In the genomic region with DNA sequence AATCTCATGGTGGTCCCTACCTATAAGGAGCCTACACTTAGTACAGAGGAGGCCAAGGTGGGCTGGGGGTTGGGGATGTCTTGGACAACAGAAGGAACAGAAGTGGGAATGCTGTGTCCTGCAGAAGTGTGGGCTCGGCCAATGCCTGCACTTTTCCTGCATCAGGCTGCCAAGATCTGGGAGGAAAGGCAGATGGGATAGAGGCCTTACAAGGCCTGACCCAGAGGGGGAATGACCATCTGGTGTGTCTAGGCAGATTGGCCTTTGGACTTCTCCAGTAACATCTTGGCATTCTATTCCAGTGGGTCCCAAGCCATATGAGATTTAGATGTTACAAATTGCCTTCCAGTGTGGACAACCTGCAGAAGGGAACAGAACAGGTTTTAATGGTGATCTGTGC, we compare ENCODE assay signal across 25 cellular contexts.
DNase-seq lines count a peak whose midpoint lies in the region; ATAC-seq, FAIRE-seq and TF ChIP-seq lines count a peak whose summit lies in the region.
"Had no signal": no experiment of that assay in that cellular context is flagged by ENCODE, and none has a peak within 500 bp of the region (broad histone marks: within the 10 kb centered on the region; RNA-seq: fewer than 3 reads in every experiment).

No MANE protein-coding gene starts in this region.

- H3K27me3 Mint-ChIP-seq in H9 (ENCODE audit: low read depth), result no peaks in the 10 kb centered on the region
- no peaks in the 10 kb centered on the region for H3K27me3 Mint-ChIP-seq in glutamatergic neuron (ENCODE audit: unreplicated experiment)
- H3K27me3 Mint-ChIP-seq: CD4-positive, CD25-positive, alpha-beta regulatory T cell; IgD-negative memory B cell had no signal

- no peaks in the 10 kb centered on the region for H3K27me3 ChIP-seq in H9 (ENCODE audit: insufficient read depth, low read length)
- H3K27me3 ChIP-seq: BE2C had no signal

- H3K9me3 ChIP-seq in H9 (ENCODE audit: control insufficient read depth, low read depth, low read length), result no peaks in the 10 kb centered on the region
- H3K9me3 ChIP-seq: BE2C, HAP-1 had no signal

- no peak overlapping the region for H3K18ac ChIP-seq in H9 (ENCODE audit: insufficient read length, low read depth, low read length)

- no peaks in the 10 kb centered on the region; the same call in 1 of the 2 replicates for H3K4me1 ChIP-seq in H9 (ENCODE audit: insufficient read depth, low read length)
- H3K4me1 ChIP-seq: BE2C had no signal

- H3K9ac ChIP-seq in H9 (ENCODE audit: extremely low read depth, insufficient read length, low read length), result no peak overlapping the region

- no peaks in the 10 kb centered on the region for H3K79me1 ChIP-seq in H9 (ENCODE audit: insufficient read depth, low read depth, low read length, poor library complexity, severe bottlenecking)

- no peak overlapping the region for H2AFZ ChIP-seq in H9 (ENCODE audit: low read length)

- no peak overlapping the region for H2BK5ac ChIP-seq in H9 (ENCODE audit: insufficient read length, low read length)

- H3K4me1 Mint-ChIP-seq in H9 (peaks cover 7 to 10% of the 10 kb centered on the region in 2 experiments), glutamatergic neuron (ENCODE audit: low read depth, unreplicated experiment) (peaks cover 8% of the 10 kb centered on the region)
- H3K4me1 Mint-ChIP-seq: CD4-positive, CD25-positive, alpha-beta regulatory T cell; CD8-positive, alpha-beta memory T cell had no signal

- H4K91ac ChIP-seq in H9 (ENCODE audit: insufficient read length, low read depth, low read length), result no peak overlapping the region

- H3T11ph ChIP-seq in H9 (ENCODE audit: low read length), result no peak overlapping the region

- 0 out of 2 replicates have a peak overlapping the region, but pooled peaks have one; percentile 13 for H2BK15ac ChIP-seq in H9 (ENCODE audit: low read depth, low read length)

- no peak for ATAC-seq in GM21529 (IDR thresholded peaks at IDR 0.05; ENCODE audit: unreplicated experiment)
- ATAC-seq in HG03378 (IDR thresholded peaks at IDR 0.05; ENCODE audit: unreplicated experiment), result no peak

- no peaks in the 10 kb centered on the region for H3K23me2 ChIP-seq in H9 (ENCODE audit: insufficient read length, low read depth, low read length, poor library complexity, severe bottlenecking)

- peak overlapping the region; percentile 75; the same call in 1 of the 2 replicates for H3K4ac ChIP-seq in H9 (ENCODE audit: low read depth, low read length)

- no peak overlapping the region for H3K4me2 ChIP-seq in H9 (ENCODE audit: insufficient read depth, insufficient read length, low read length)

- H3K27ac ChIP-seq in H9 (ENCODE audit: insufficient read length, low read depth, low read length), result no peak overlapping the region
- H3K27ac ChIP-seq: HL-60 had no signal

- H2BK12ac ChIP-seq in H9 (ENCODE audit: insufficient read length, low read depth, low read length), result no peak overlapping the region

- H3K79me2 ChIP-seq in H9 (ENCODE audit: insufficient read depth, low read length), result no peaks in the 10 kb centered on the region

- no peak overlapping the region for H2BK120ac ChIP-seq in H9 (ENCODE audit: low read depth, low read length, poor library complexity, severe bottlenecking)

- no peak overlapping the region for H4K5ac ChIP-seq in H9 (ENCODE audit: insufficient read length, low read depth, low read length)

- no peak overlapping the region for H3K23ac ChIP-seq in H9 (ENCODE audit: insufficient read length, low read depth, low read length)

- H3K9me3 Mint-ChIP-seq in H9 (peaks cover 0 to 3% of the 10 kb centered on the region in 2 experiments; a peak in 3 of 5 replicates), glutamatergic neuron (ENCODE audit: unreplicated experiment) (no peaks in the 10 kb centered on the region)

- no CpG with 5 or more reads among the region's 1 CpG for WGBS in H9 (ENCODE audit: extremely low coverage, insufficient read length, low lambda C conversion rate)

- no peak overlapping the region for H3K14ac ChIP-seq in H9 (ENCODE audit: insufficient read depth, low read length)

- H3K36me3 Mint-ChIP-seq in H9 (ENCODE audit: insufficient read depth in 1 of 3, low read depth in 3 of 3), result peaks cover 0 to 4% (median 0%) of the 10 kb centered on the region in 3 experiments; a peak in 2 of 7 replicates
- H3K36me3 Mint-ChIP-seq in glutamatergic neuron (ENCODE audit: unreplicated experiment), result no peaks in the 10 kb centered on the region
- H3K36me3 Mint-ChIP-seq: CD4-positive, CD25-positive, alpha-beta regulatory T cell; CD8-positive, alpha-beta memory T cell; IgD-negative memory B cell had no signal

- no peak for FAIRE-seq in HTR-8/SVneo (lab: Jason Lieb, UNC)
- FAIRE-seq: A204.1, G401.6, GM12892, GM18507 had no signal

- no peak overlapping the region; a peak in 1 of 7 replicates for H3K27ac Mint-ChIP-seq in H9
- peak overlapping the region; percentile 28 for H3K27ac Mint-ChIP-seq in glutamatergic neuron (ENCODE audit: unreplicated experiment)
- H3K27ac Mint-ChIP-seq: CD4-positive, CD25-positive, alpha-beta regulatory T cell; CD8-positive, alpha-beta memory T cell; IgD-negative memory B cell had no signal

- peak overlapping the region; percentile 33 for H2AK5ac ChIP-seq in H9 (ENCODE audit: insufficient read length, low read length)

- DNase-seq in DMS 273 treated with DMSO at 0.1 percent for 48 hours (lab: John Stamatoyannopoulos, UW) (peak; percentile 77), H9 (no peak), cerebellar nuclear complex (lab: John Stamatoyannopoulos, UW) (peak; percentile 55 to 61), glutamatergic neuron (no peak), HTR-8/SVneo (ENCODE audit: insufficient read length, low spot score) (no peak)
- DNase-seq: ACHN; BE2C; CD4-positive, CD25-positive, alpha-beta regulatory T cell; CD8-positive, alpha-beta memory T cell; COR-L47; DMS153; DND-41; EL; GOT3; Karpas-422; KBM-7 had no signal

- H4K20me1 ChIP-seq in H9 (ENCODE audit: control insufficient read depth, insufficient read depth, insufficient read length), result no peaks in the 10 kb centered on the region

- no peak overlapping the region for H2BK20ac ChIP-seq in H9 (ENCODE audit: low read depth, low read length, poor library complexity, severe bottlenecking)

- TF ChIP-seq CTCF in H9 (conservative IDR thresholded peaks at IDR 0.05) (no peak), glutamatergic neuron (IDR thresholded peaks at IDR 0.05; ENCODE audit: partially characterized antibody, unreplicated experiment) (no peak)

- H4K8ac ChIP-seq in H9 (replicated peaks; ENCODE audit: insufficient read length, low read depth, low read length), result no peak overlapping the region

- H3K56ac ChIP-seq in H9 (ENCODE audit: insufficient read length, low read depth, low read length), result no peak overlapping the region

- H3K4me3 Mint-ChIP-seq in H9 (no peak overlapping the region), glutamatergic neuron (ENCODE audit: unreplicated experiment) (no peak overlapping the region)
- H3K4me3 Mint-ChIP-seq: CD4-positive, CD25-positive, alpha-beta regulatory T cell; CD8-positive, alpha-beta memory T cell; IgD-negative memory B cell had no signal

Comparison
In these comparisons a context has a peak if more than half of its experiments do, and no peak if none do; other contexts are left out.
1. DNase-seq: peak in DMS 273 treated with DMSO at 0.1 percent for 48 hours (single experiment) and cerebellar nuclear complex (2 of 2); none in H9 (single experiment), glutamatergic neuron (single experiment) and HTR-8/SVneo (single experiment).